In the genomic region with DNA sequence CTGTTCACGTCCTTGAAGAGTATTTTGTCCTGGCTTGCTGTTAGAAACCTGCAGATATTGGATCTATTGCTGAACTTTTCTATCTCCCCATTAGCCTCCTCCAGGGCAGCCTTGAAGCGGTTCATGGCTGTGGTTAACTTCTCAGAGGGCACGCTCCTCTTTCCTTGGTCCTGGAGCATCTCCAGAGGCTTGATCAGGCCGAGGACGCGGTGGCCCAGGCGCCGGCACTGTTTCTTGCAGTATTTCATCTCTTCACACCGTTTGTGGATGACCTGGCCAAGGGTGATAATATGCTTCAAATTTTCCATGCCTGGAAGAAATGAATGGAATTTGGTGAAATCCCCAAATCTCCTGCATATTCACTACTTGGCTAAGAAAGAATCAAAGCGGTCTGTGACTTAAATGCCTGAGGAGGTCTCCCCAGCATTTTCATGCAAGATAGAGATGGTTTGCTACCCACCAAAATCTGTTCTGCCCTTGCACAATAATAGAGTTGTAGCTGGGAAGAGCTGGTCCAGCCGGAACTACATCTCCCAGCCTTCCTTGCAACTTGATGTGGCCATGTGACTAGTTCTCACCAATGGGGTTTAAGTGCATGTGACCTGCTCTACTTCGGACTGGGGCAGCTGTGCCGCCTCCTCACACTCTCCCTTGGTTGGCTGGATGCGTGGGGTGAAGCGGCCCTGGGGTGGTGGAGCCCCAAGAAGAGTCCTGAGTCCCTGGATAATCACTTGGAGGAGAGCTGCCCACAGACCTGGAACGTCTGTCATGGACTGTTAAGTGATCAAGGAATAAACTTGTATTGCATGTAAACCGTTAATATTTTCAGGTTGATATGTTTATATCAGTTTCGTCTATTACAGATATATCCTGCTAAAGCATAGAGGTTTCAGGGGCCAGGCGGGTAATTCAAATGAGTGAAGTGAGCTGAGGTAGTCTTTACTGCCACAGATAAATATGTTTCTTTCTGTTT, we compare ENCODE assay signal across 8 cellular contexts. TPM values are rescaled to one million over a fixed set of nuclear protein-coding genes. Genes with fewer than 3 reads are reported as not detected.
DNase-seq lines count a peak whose midpoint lies in the region; ATAC-seq and TF ChIP-seq lines count a peak whose summit lies in the region.

No MANE protein-coding gene starts in this region.

- H3K27me3 ChIP-seq in HUES48 (ENCODE audit: control insufficient read depth, insufficient read depth, low read length) (peaks cover 9% of the 10 kb centered on the region; the same call in 1 of the 2 replicates), esophagus squamous epithelium (no peaks in the 10 kb centered on the region), muscle layer of colon (ENCODE audit: control insufficient read depth in 1 of 2, insufficient read depth in 2 of 2, low read length in 2 of 2) (no peaks in the 10 kb centered on the region)

- TF ChIP-seq CTCF in OCI-LY7 (conservative IDR thresholded peaks at IDR 0.05; ENCODE audit: low read length) = no peak
- no peak for TF ChIP-seq CTCF in esophagus squamous epithelium (IDR thresholded peaks at IDR 0.05)

- no peaks in the 10 kb centered on the region for H3K9me2 ChIP-seq in OCI-LY7 (ENCODE audit: insufficient read depth, low read length)

- H3K79me2 ChIP-seq in OCI-LY7 (ENCODE audit: insufficient read depth, low read depth, low read length) = peaks cover 5% of the 10 kb centered on the region; the same call in 1 of the 2 replicates

- H3K4me1 ChIP-seq in HUES48 (ENCODE audit: control insufficient read depth, insufficient read depth, low read length) (no peaks in the 10 kb centered on the region), OCI-LY7 (ENCODE audit: insufficient read depth, low read length, poor library complexity, severe bottlenecking) (peaks cover 37% of the 10 kb centered on the region), esophagus squamous epithelium (peaks cover 15 to 46% (median 23%) of the 10 kb centered on the region in 3 donors), muscle layer of colon (ENCODE audit: insufficient read depth, low read length) (no peaks in the 10 kb centered on the region)

- H3K4me3 ChIP-seq in HUES48 (ENCODE audit: low read depth, low read length) = peak overlapping the region; percentile 60
- peak overlapping the region; percentile 66 for H3K4me3 ChIP-seq in OCI-LY7 (ENCODE audit: low read depth, low read length, poor library complexity, severe bottlenecking)
- H3K4me3 ChIP-seq in esophagus squamous epithelium = peak overlapping the region; percentile 4 to 60 (median 40)
- peak overlapping the region in 1 of 2 donors; percentile 76 for H3K4me3 ChIP-seq in muscle layer of colon (ENCODE audit: low read depth in 1 of 2, low read length in 2 of 2)

- intact Hi-C loops in OCI-LY7 (cut with micrococcal nuclease; ENCODE audit: unreplicated experiment) (no loop called here), esophagus squamous epithelium (cut with DNase I) (no loop called here)

- 47 to 85% methylated on average over 13 to 19 of the region's 19 CpGs for WGBS in esophagus squamous epithelium, 2 donors

- H3K9me3 ChIP-seq in HUES48 (ENCODE audit: control insufficient read depth, insufficient read depth, low read length) = no peaks in the 10 kb centered on the region
- no peaks in the 10 kb centered on the region for H3K9me3 ChIP-seq in OCI-LY7 (ENCODE audit: low read length)
- no peaks in the 10 kb centered on the region for H3K9me3 ChIP-seq in esophagus squamous epithelium
- H3K9me3 ChIP-seq in muscle layer of colon (ENCODE audit: low read length) = no peaks in the 10 kb centered on the region

- peak in 1 of 4 donors; percentile 33 for TF ChIP-seq POLR2A in esophagus squamous epithelium (IDR thresholded peaks at IDR 0.05)

- no peaks in the 10 kb centered on the region for H4K20me1 ChIP-seq in OCI-LY7 (ENCODE audit: insufficient read depth, low read length)

- POLR2A ChIA-PET in OCI-LY7 (lab: Charles Lee) = interaction anchor here (0.5 to 3.9 kb wide), 6 partner anchors 14 to 725 kb away, joined by 3 to 17 read pairs (median 3); partner anchors contain the start of gene RFWD3

- H3K9ac ChIP-seq in HUES48 (ENCODE audit: low read depth, low read length) = 0 out of 2 replicates have a peak overlapping the region, but pooled peaks have one; percentile 20
- peak overlapping the region; percentile 45 for H3K9ac ChIP-seq in muscle layer of colon (ENCODE audit: low read length)

- H3K4me2 ChIP-seq in OCI-LY7 (ENCODE audit: low read length) = peak overlapping the region; percentile 77

- peak overlapping the region; percentile 94 for H2AFZ ChIP-seq in OCI-LY7 (ENCODE audit: low read length)

- ATAC-seq in GM21526 (IDR thresholded peaks at IDR 0.05; ENCODE audit: low FRiP score, unreplicated experiment) = peak; percentile 72

- CTCF ChIA-PET in OCI-LY7 (lab: Charles Lee; ENCODE audit: unreplicated experiment) = interaction anchor here (0.6 kb wide), 1 partner anchor 20 kb away, joined by 4 read pairs; no protein-coding TSS in a partner anchor

- no peak overlapping the region for H3K27ac ChIP-seq in HUES48 (ENCODE audit: low read depth, low read length)
- H3K27ac ChIP-seq in OCI-LY7 (ENCODE audit: low read depth, low read length, poor library complexity, severe bottlenecking) = peak overlapping the region; percentile 26
- H3K27ac ChIP-seq in esophagus squamous epithelium = peak overlapping the region; percentile 44 to 69 (median 66)
- H3K27ac ChIP-seq in muscle layer of colon (ENCODE audit: low read depth, low read length) = no peak overlapping the region

- H3K36me3 ChIP-seq in HUES48 (ENCODE audit: control insufficient read depth, insufficient read depth, low read length) (0 out of 2 replicates have a peak, but pooled peaks cover 7% of the 10 kb centered on the region), OCI-LY7 (ENCODE audit: insufficient read depth, low read length) (no peaks in the 10 kb centered on the region; the same call in 1 of the 2 replicates), esophagus squamous epithelium (peaks cover 8 to 56% (median 15%) of the 10 kb centered on the region in 3 donors), muscle layer of colon (ENCODE audit: insufficient read depth, low read length) (peaks cover 12% of the 10 kb centered on the region)

- DNase-seq in DMS114 treated with DMSO at 0.1 percent for 48 hours (lab: John Stamatoyannopoulos, UW; ENCODE audit: unreplicated experiment) (peak; percentile 95), OCI-LY7 (ENCODE audit: low spot score) (peak; percentile 92), activated T-cell treated with anti-CD3 and anti-CD28 coated beads for 4 hours (peak; percentile 25), esophagus squamous epithelium (lab: John Stamatoyannopoulos, UW) (peak; percentile 56)
- DNase-seq in stimulated activated naive CD4-positive, alpha-beta T cell treated with Interleukin-2 at 50 U/mL for 16 hours (lab: John Stamatoyannopoulos, UW) = peak; percentile 39

- BruUV-seq in OCI-LY7 (replicated peaks; lab: Mats Ljungman, UMichigan) = TSS peak; percentile 94

RNA-seq across cellular contexts. Expression of gene MLKL, which starts 4.9 kb away (rescaled TPM):
- total RNA-seq in OCI-LY7 (2014; rRNA removed; shearing (Covaris generic)) = 7.3 and 8.0 TPM in 2 replicates
- total RNA-seq in OCI-LY7 (2022) (8.3 and 9.0 TPM in 2 replicates), esophagus squamous epithelium (10 to 100 TPM; 12.4 to 33.9 (median 22.1) TPM)

RNA-seq across cellular contexts. Expression of gene RFWD3, which starts 29.1 kb away (rescaled TPM):
- total RNA-seq in OCI-LY7 (2014; rRNA removed; shearing (Covaris generic)) = 56.3 and 79.7 TPM in 2 replicates
- 133 and 134 TPM in 2 replicates for total RNA-seq in OCI-LY7 (2022)
- 10 to 100 TPM; 10.1 to 35.2 (median 16.7) TPM for total RNA-seq in esophagus squamous epithelium

Comparison
In these comparisons a context has a peak if more than half of its experiments do, and no peak if none do; other contexts are left out.
1. DNase-seq: peak in every context shown above with its lines; median percentile 95 in DMS114 treated with DMSO at 0.1 percent for 48 hours; 92 in OCI-LY7; 56 in esophagus squamous epithelium; 39 in stimulated activated naive CD4-positive, alpha-beta T cell treated with Interleukin-2 at 50 U/mL for 16 hours; 25 in activated T-cell treated with anti-CD3 and anti-CD28 coated beads for 4 hours.
2. H3K27ac ChIP-seq: peak in OCI-LY7 (single experiment) and esophagus squamous epithelium (4 of 4); none in HUES48 (single experiment) and muscle layer of colon (single experiment).